ENCODE assay signal across 13 cellular contexts in the genomic region with DNA sequence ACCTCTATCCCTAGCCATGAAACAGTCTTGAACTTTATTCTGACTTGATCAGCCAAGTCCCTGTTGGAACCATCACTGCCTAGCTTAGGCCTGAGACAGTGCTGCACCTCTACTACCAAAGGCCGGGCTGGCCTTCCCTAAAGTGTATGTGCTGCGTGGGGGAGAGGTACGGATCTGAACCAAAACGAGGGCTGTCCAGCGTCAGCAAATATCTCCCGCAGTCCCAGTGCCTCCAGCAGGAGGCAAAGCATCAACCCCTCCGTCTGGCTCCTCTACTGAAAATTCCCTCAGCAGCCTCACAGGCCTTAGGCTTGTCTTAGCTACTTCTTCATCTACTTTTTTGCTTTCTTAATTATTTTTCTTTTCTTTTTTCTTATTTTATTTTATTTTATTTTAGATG. TPM values are rescaled to one million over a fixed set of nuclear protein-coding genes. Genes with fewer than 3 reads are reported as not detected.
"Had no signal": no experiment of that assay in that cellular context is flagged by ENCODE, and none has a peak within 500 bp of the region (broad histone marks: within the 10 kb centered on the region; RNA-seq: fewer than 3 reads in every experiment).

No MANE protein-coding gene starts in this region.

- ATAC-seq: activated naive CD8-positive, alpha-beta T cell treated with anti-CD3 and anti-CD28 coated beads, Interleukin-2, amount 50 U/mL, for 24 hours; heart left ventricle; lower lobe of right lung; right cardiac atrium; stimulated activated naive CD8-positive, alpha-beta T cell treated with anti-CD3 and anti-CD28 coated beads, Interleukin-15, Interleukin-2, amounts not matched to agents 100 U/mL and 50 U/mL, for 24 hours had no signal

- H3K27me3 Mint-ChIP-seq: activated naive CD8-positive, alpha-beta T cell treated with anti-CD3 and anti-CD28 coated beads, Interleukin-2, amount 50 U/mL, for 24 hours; naive B cell had no signal

- DNase-seq: activated CD4-positive, alpha-beta T cell treated with anti-CD3 and anti-CD28 coated beads for 1 hour; activated CD4-positive, alpha-beta T cell treated with anti-CD3 and anti-CD28 coated beads, Interleukin-2, amount 50 U/mL, for 48 hours; activated naive CD8-positive, alpha-beta T cell treated with anti-CD3 and anti-CD28 coated beads, Interleukin-2, amount 50 U/mL, for 24 hours; activated T-cell treated with anti-CD3 and anti-CD28 coated beads, Interleukin-2, amount 50 U/mL, for 48 hours; foreskin melanocyte; heart left ventricle; lower lobe of right lung; naive B cell; right cardiac atrium; stimulated activated CD4-positive, alpha-beta T cell treated with anti-CD3 and anti-CD28 coated beads, Interleukin-4, amount 100 ng/mL, for 1 hour; stimulated activated CD8-positive, alpha-beta memory T cell treated with anti-CD3 and anti-CD28 coated beads, Interleukin-4, amount 100 ng/mL, for 48 hours; stimulated activated naive CD8-positive, alpha-beta T cell treated with anti-CD3 and anti-CD28 coated beads, Interleukin-15, Interleukin-2, amounts not matched to agents 100 U/mL and 50 U/mL, for 24 hours had no signal

- H3K4me1 ChIP-seq: ascending aorta, lower lobe of right lung had no signal

- H3K4me3 ChIP-seq: ascending aorta, heart left ventricle, lower lobe of right lung had no signal

- H3K9me3 Mint-ChIP-seq: activated naive CD8-positive, alpha-beta T cell treated with anti-CD3 and anti-CD28 coated beads, Interleukin-2, amount 50 U/mL, for 24 hours had no signal

- H3K4me1 Mint-ChIP-seq: activated naive CD8-positive, alpha-beta T cell treated with anti-CD3 and anti-CD28 coated beads, Interleukin-2, amount 50 U/mL, for 24 hours had no signal

- H3K27ac Mint-ChIP-seq: activated naive CD8-positive, alpha-beta T cell treated with anti-CD3 and anti-CD28 coated beads, Interleukin-2, amount 50 U/mL, for 24 hours had no signal

- H3K36me3 ChIP-seq: ascending aorta had no signal

- H3K27ac ChIP-seq: ascending aorta, heart left ventricle, lower lobe of right lung had no signal

- H3K27me3 ChIP-seq: ascending aorta, heart left ventricle had no signal

- H3K9me3 ChIP-seq: ascending aorta, heart left ventricle, lower lobe of right lung had no signal

- H3K4me3 Mint-ChIP-seq: activated naive CD8-positive, alpha-beta T cell treated with anti-CD3 and anti-CD28 coated beads, Interleukin-2, amount 50 U/mL, for 24 hours; naive B cell had no signal

RNA-seq across cellular contexts. Expression of gene KIF26B, which starts 33.3 kb away (rescaled TPM):
- total RNA-seq: ascending aorta had no signal
